ENCODE assay signal across 13 cellular contexts in the genomic region with DNA sequence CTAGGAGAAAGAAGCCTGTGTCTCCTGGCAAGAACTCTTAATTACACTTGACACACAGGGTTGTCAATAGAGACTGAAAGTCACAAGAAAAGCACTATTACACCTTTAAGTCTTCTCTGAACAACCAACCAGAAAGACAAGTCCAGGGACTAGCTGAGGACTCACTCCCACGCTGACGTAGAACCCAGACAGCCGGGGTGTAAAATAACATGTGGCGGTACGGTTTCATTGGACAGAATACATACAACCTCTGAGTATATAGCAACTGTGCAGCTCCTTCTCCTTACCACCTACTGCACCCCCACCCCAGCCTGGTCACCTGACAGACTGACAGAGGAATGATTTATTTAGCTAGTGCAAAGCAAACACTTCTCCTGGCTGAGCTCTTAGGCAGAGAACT.
DNase-seq lines count a peak whose midpoint lies in the region; ATAC-seq and TF ChIP-seq lines count a peak whose summit lies in the region.
"Had no signal": no experiment of that assay in that cellular context is flagged by ENCODE, and none has a peak within 500 bp of the region (broad histone marks: within the 10 kb centered on the region; RNA-seq: fewer than 3 reads in every experiment).

No MANE protein-coding gene starts in this region.

- ATAC-seq in body of pancreas (peak; percentile 93), lower lobe of right lung (peak; percentile 91 to 93), GM21723 (IDR thresholded peaks at IDR 0.05; ENCODE audit: unreplicated experiment) (no peak), left cardiac atrium (no peak)
- no peak for ATAC-seq in activated T-cell treated with anti-CD3 and anti-CD28 coated beads, Interleukin-2, amount 50 U/mL, for 72 hours (replicated peaks in 1 of 2)
- ATAC-seq: natural killer cell had no signal

- H3K27me3 Mint-ChIP-seq in activated T-cell treated with anti-CD3 and anti-CD28 coated beads, Interleukin-2, amount 50 U/mL, for 72 hours (ENCODE audit: low read depth), result no peaks in the 10 kb centered on the region
- H3K27me3 Mint-ChIP-seq: activated CD4-positive, alpha-beta memory T cell treated with anti-CD3 and anti-CD28 coated beads, Interleukin-2, amount 10 ng/mL, durations not matched to agents 7 days and 5 days; central memory CD8-positive, alpha-beta T cell had no signal

- H3K9me3 ChIP-seq in body of pancreas (no peaks in the 10 kb centered on the region), lower lobe of right lung (no peaks in the 10 kb centered on the region)

- no peak for TF ChIP-seq CTCF in C4-2B (conservative IDR thresholded peaks at IDR 0.05)
- TF ChIP-seq CTCF in body of pancreas (IDR thresholded peaks at IDR 0.05), result no peak
- TF ChIP-seq CTCF in lower lobe of right lung (IDR thresholded peaks at IDR 0.05), result no peak

- WGBS in body of pancreas, 2 donors, result 17 to 21% methylated on average over 5 of the region's 5 CpGs

- no peaks in the 10 kb centered on the region for H3K4me1 Mint-ChIP-seq in activated T-cell treated with anti-CD3 and anti-CD28 coated beads, Interleukin-2, amount 50 U/mL, for 72 hours (ENCODE audit: low read depth)
- H3K4me1 Mint-ChIP-seq: activated CD4-positive, alpha-beta memory T cell treated with anti-CD3 and anti-CD28 coated beads, Interleukin-2, amount 10 ng/mL, durations not matched to agents 7 days and 5 days; central memory CD8-positive, alpha-beta T cell; natural killer cell had no signal

- H3K4me1 ChIP-seq in body of pancreas, result peaks cover 32% of the 10 kb centered on the region
- peaks cover 6% of the 10 kb centered on the region for H3K4me1 ChIP-seq in lower lobe of right lung

- H3K27me3 ChIP-seq in body of pancreas, result no peaks in the 10 kb centered on the region
- no peaks in the 10 kb centered on the region for H3K27me3 ChIP-seq in lower lobe of right lung (ENCODE audit: low read depth)

- DNase-seq in NCI-H1417 (lab: John Stamatoyannopoulos, UW) (peak; percentile 26 to 81 (median 69)), body of pancreas (peak; percentile 75 to 88 (median 82)), lower lobe of right lung (peak; percentile 75), T-helper 9 cell (no peak), left cardiac atrium (no peak)
- DNase-seq in activated T-cell treated with anti-CD3 and anti-CD28 coated beads, Interleukin-2, amount 50 U/mL, for 72 hours, result no peak
- DNase-seq: activated CD4-positive, alpha-beta memory T cell treated with anti-CD3 and anti-CD28 coated beads, Interleukin-2, amount 10 ng/mL, durations not matched to agents 7 days and 5 days; activated naive CD4-positive, alpha-beta T cell treated with Interleukin-2 at 50 U/mL for 16 hours; natural killer cell; T-helper 1 cell had no signal

- no peak overlapping the region for H3K4me3 ChIP-seq in body of pancreas
- peak overlapping the region; percentile 1 for H3K4me3 ChIP-seq in lower lobe of right lung

- no peak overlapping the region for H3K4me3 Mint-ChIP-seq in activated T-cell treated with anti-CD3 and anti-CD28 coated beads, Interleukin-2, amount 50 U/mL, for 72 hours
- H3K4me3 Mint-ChIP-seq: activated CD4-positive, alpha-beta memory T cell treated with anti-CD3 and anti-CD28 coated beads, Interleukin-2, amount 10 ng/mL, durations not matched to agents 7 days and 5 days; central memory CD8-positive, alpha-beta T cell; natural killer cell had no signal

- H3K27ac ChIP-seq in C4-2B (peak overlapping the region; percentile 41; the same call in 1 of the 2 replicates), body of pancreas (peak overlapping the region; percentile 66 to 87 (median 83)), lower lobe of right lung (peak overlapping the region; percentile 22)

- no peaks in the 10 kb centered on the region for H3K36me3 ChIP-seq in body of pancreas (replicated peaks in 1 of 2; ENCODE audit: insufficient read depth in 1 of 2, low read depth in 2 of 2)
- H3K36me3 ChIP-seq in lower lobe of right lung, result no peaks in the 10 kb centered on the region

- H3K9me3 Mint-ChIP-seq in activated T-cell treated with anti-CD3 and anti-CD28 coated beads, Interleukin-2, amount 50 U/mL, for 72 hours, result peaks cover 2 to 3% of the 10 kb centered on the region in 2 donors
- H3K9me3 Mint-ChIP-seq: activated CD4-positive, alpha-beta memory T cell treated with anti-CD3 and anti-CD28 coated beads, Interleukin-2, amount 10 ng/mL, durations not matched to agents 7 days and 5 days had no signal

- peak in 2 of 3 donors; percentile 20 to 37 for TF ChIP-seq POLR2A in body of pancreas (IDR thresholded peaks at IDR 0.05)

- intact Hi-C loops in body of pancreas (cut with DNase I), result no loop called here
- intact Hi-C loops in lower lobe of right lung (cut with DNase I), result no loop called here
- intact Hi-C loops in left cardiac atrium (cut with DNase I), result no loop called here

- H3K36me3 Mint-ChIP-seq in activated T-cell treated with anti-CD3 and anti-CD28 coated beads, Interleukin-2, amount 50 U/mL, for 72 hours (ENCODE audit: insufficient read depth in 2 of 2), result no peaks in the 10 kb centered on the region
- H3K36me3 Mint-ChIP-seq: natural killer cell had no signal

- no peak overlapping the region for H3K27ac Mint-ChIP-seq in activated T-cell treated with anti-CD3 and anti-CD28 coated beads, Interleukin-2, amount 50 U/mL, for 72 hours
- H3K27ac Mint-ChIP-seq: activated CD4-positive, alpha-beta memory T cell treated with anti-CD3 and anti-CD28 coated beads, Interleukin-2, amount 10 ng/mL, durations not matched to agents 7 days and 5 days; natural killer cell had no signal

Comparison
In these comparisons a context has a peak if more than half of its experiments do, and no peak if none do; other contexts are left out.
1. H3K27ac ChIP-seq: peak in every context shown above with its lines; median percentile 83 in body of pancreas; 41 in C4-2B; 22 in lower lobe of right lung.
2. DNase-seq: peak in NCI-H1417 (3 of 3), body of pancreas (4 of 4) and lower lobe of right lung (single experiment); none in T-helper 9 cell (single experiment), activated T-cell treated with anti-CD3 and anti-CD28 coated beads, Interleukin-2, amount 50 U/mL, for 72 hours (0 of 2) and left cardiac atrium (single experiment).
3. ATAC-seq: peak in body of pancreas (single experiment) and lower lobe of right lung (2 of 2); none in activated T-cell treated with anti-CD3 and anti-CD28 coated beads, Interleukin-2, amount 50 U/mL, for 72 hours (0 of 2), GM21723 (single experiment) and left cardiac atrium (0 of 2).